25 cellular contexts compared by ENCODE assay signal in the genomic region with DNA sequence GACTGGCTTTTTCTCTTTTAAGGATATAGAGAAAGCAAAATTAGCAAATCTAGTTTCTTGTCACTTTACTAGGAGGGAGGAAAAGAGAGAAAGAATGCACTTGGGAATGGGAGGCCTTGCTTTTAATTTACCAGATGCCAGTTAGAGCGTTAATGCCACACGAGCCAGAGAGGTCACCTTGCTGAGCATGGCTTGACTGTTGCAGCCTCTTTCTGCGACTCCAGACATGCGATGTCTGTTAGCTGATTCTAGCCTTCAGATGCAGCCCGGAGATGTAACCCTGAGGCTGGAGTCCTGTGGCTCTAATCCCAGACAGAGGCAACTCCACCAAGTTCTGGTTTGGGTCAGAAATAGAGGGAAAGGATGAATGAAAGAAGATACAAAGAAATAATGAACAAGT.
DNase-seq lines count a peak whose midpoint lies in the region; TF ChIP-seq lines count a peak whose summit lies in the region.
"Had no signal": no experiment of that assay in that cellular context is flagged by ENCODE, and none has a peak within 500 bp of the region (broad histone marks: within the 10 kb centered on the region; RNA-seq: fewer than 3 reads in every experiment).

No MANE protein-coding gene starts in this region.

- H3K4me1 Mint-ChIP-seq in MCF 10A (ENCODE audit: insufficient read depth, unreplicated experiment), result peaks cover 19% of the 10 kb centered on the region
- H3K4me1 Mint-ChIP-seq in chondrocyte (ENCODE audit: low read depth), result peaks cover 3% of the 10 kb centered on the region
- peaks cover 25% of the 10 kb centered on the region for H3K4me1 Mint-ChIP-seq in nephron
- H3K4me1 Mint-ChIP-seq in CD8-positive, alpha-beta memory T cell, result no peaks in the 10 kb centered on the region
- H3K4me1 Mint-ChIP-seq: activated CD4-positive, alpha-beta T cell treated with anti-CD3 and anti-CD28 coated beads, Interleukin-2, amount 10 ng/mL, durations not matched to agents 24 days and 14 days; B cell; stimulated activated naive CD8-positive, alpha-beta T cell treated with anti-CD3 and anti-CD28 coated beads, Interleukin-15, amount 100 ng/mL, for 72 hours had no signal

- no peak overlapping the region for H3K27ac ChIP-seq in mammary epithelial cell (ENCODE audit: insufficient read depth, low read depth, low read length)
- no peak overlapping the region for H3K27ac ChIP-seq in CD8-positive, alpha-beta memory T cell (ENCODE audit: low read depth, low read length)
- H3K27ac ChIP-seq: HL-60, lower lobe of right lung, PC-9, sigmoid colon, WERI-Rb-1 had no signal

- POLR2A ChIA-PET in MCF 10A (lab: Yijun Ruan, JAX), result interaction anchor here (0.8 to 1.1 kb wide), 3 partner anchors 15 to 126 kb away, joined by 3 to 4 read pairs (median 4); no protein-coding TSS in a partner anchor
- POLR2A ChIA-PET in CD8-positive, alpha-beta memory T cell (lab: Charles Lee), result no interaction called here

- no peak overlapping the region for H3K4me2 ChIP-seq in mammary epithelial cell (ENCODE audit: insufficient read depth, low read depth, low read length)
- H3K4me2 ChIP-seq: PC-9 had no signal

- intact Hi-C loops in MCF 10A (cut with micrococcal nuclease) (no loop called here), mammary epithelial cell (cut with micrococcal nuclease) (no loop called here)

- CTCF ChIA-PET in MCF 10A (lab: Yijun Ruan, JAX) (interaction anchor here (1.0 kb wide), 1 partner anchor 31 kb away, joined by 3 read pairs; no protein-coding TSS in a partner anchor), mammary epithelial cell (lab: Charles Lee; ENCODE audit: low non-redundant PET) (interaction anchor here (0.5 kb wide), 1 partner anchor 532 kb away, joined by 4 read pairs; no protein-coding TSS in a partner anchor)
- CTCF ChIA-PET in CD8-positive, alpha-beta memory T cell (lab: Charles Lee), result no interaction called here

- dilution Hi-C loops in mammary epithelial cell (cut with HindIII; ENCODE audit: low sequenced_read_pairs), result no loop called here

- H3K4me3 ChIP-seq in mammary epithelial cell (replicated peaks in 1 of 3; ENCODE audit: insufficient read depth in 1 of 3, low read depth in 2 of 3, low read length in 3 of 3), result no peak overlapping the region
- no peak overlapping the region for H3K4me3 ChIP-seq in CD8-positive, alpha-beta memory T cell (ENCODE audit: low read length)
- H3K4me3 ChIP-seq: gastrocnemius medialis, lower lobe of right lung, PC-9, sigmoid colon had no signal

- in situ Hi-C loops in mammary epithelial cell (cut with MboI; ENCODE audit: low sequenced_read_pairs in 2 of 2), result no loop called here

- no peaks in the 10 kb centered on the region for H3K9me3 ChIP-seq in mammary epithelial cell (replicated peaks; ENCODE audit: insufficient read depth, low read length)
- H3K9me3 ChIP-seq in CD8-positive, alpha-beta memory T cell (ENCODE audit: low read length), result no peaks in the 10 kb centered on the region
- H3K9me3 ChIP-seq: gastrocnemius medialis, lower lobe of right lung, sigmoid colon had no signal

- H3K79me2 ChIP-seq in mammary epithelial cell (ENCODE audit: insufficient read depth, low read length), result peaks cover 72% of the 10 kb centered on the region

- TF ChIP-seq CTCF in MCF 10A (IDR thresholded peaks at IDR 0.05; ENCODE audit: unreplicated experiment), result no peak
- no peak for TF ChIP-seq CTCF in mammary epithelial cell (conservative IDR thresholded peaks at IDR 0.05 in 1 of 2, IDR thresholded peaks at IDR 0.05 in 1 of 2; ENCODE audit: extremely low read depth in 1 of 2, insufficient read depth in 1 of 2, low read depth in 1 of 2, low read length in 2 of 2)
- TF ChIP-seq CTCF in chondrocyte (IDR thresholded peaks at IDR 0.05), result no peak
- no peak for TF ChIP-seq CTCF in nephron (IDR thresholded peaks at IDR 0.05; ENCODE audit: unreplicated experiment in 3 of 3)

- no peaks in the 10 kb centered on the region for H4K20me1 ChIP-seq in mammary epithelial cell (ENCODE audit: insufficient read depth, low read length)

- no TSS peak for BruUV-seq in MCF 10A (replicated peaks; lab: Mats Ljungman, UMichigan)
- no TSS peak for BruUV-seq in mammary epithelial cell (replicated peaks; lab: Mats Ljungman, UMichigan)

- H2AFZ ChIP-seq in mammary epithelial cell (ENCODE audit: low read depth, low read length), result no peak overlapping the region
- H2AFZ ChIP-seq: PC-9 had no signal

- peaks cover 42% of the 10 kb centered on the region for H3K36me3 ChIP-seq in mammary epithelial cell (ENCODE audit: insufficient read depth, low read length)
- H3K36me3 ChIP-seq in CD8-positive, alpha-beta memory T cell (ENCODE audit: insufficient read depth, low read length), result no peaks in the 10 kb centered on the region

- peaks cover 37% of the 10 kb centered on the region for H3K36me3 Mint-ChIP-seq in MCF 10A (ENCODE audit: insufficient read depth, unreplicated experiment)
- H3K36me3 Mint-ChIP-seq in chondrocyte (ENCODE audit: low read depth), result peaks cover 32% of the 10 kb centered on the region
- H3K36me3 Mint-ChIP-seq in nephron (ENCODE audit: low read depth), result peaks cover 54% of the 10 kb centered on the region
- H3K36me3 Mint-ChIP-seq in CD8-positive, alpha-beta memory T cell, result no peaks in the 10 kb centered on the region

- H3K27me3 Mint-ChIP-seq in MCF 10A (ENCODE audit: insufficient read depth, unreplicated experiment), result no peaks in the 10 kb centered on the region
- H3K27me3 Mint-ChIP-seq in chondrocyte (ENCODE audit: low read depth), result no peaks in the 10 kb centered on the region
- no peaks in the 10 kb centered on the region for H3K27me3 Mint-ChIP-seq in nephron (ENCODE audit: low read depth)
- H3K27me3 Mint-ChIP-seq in CD8-positive, alpha-beta memory T cell, result peaks cover 2 to 4% of the 10 kb centered on the region in 2 donors
- H3K27me3 Mint-ChIP-seq: activated CD4-positive, alpha-beta T cell treated with anti-CD3 and anti-CD28 coated beads, Interleukin-2, amount 10 ng/mL, durations not matched to agents 24 days and 14 days; B cell; stimulated activated naive CD8-positive, alpha-beta T cell treated with anti-CD3 and anti-CD28 coated beads, Interleukin-15, amount 100 ng/mL, for 72 hours had no signal

- no peaks in the 10 kb centered on the region for H3K27me3 ChIP-seq in mammary epithelial cell (ENCODE audit: insufficient read depth, low read length)
- H3K27me3 ChIP-seq in CD8-positive, alpha-beta memory T cell (ENCODE audit: insufficient read depth, low read length, poor library complexity, severe bottlenecking), result no peaks in the 10 kb centered on the region
- H3K27me3 ChIP-seq: gastrocnemius medialis, sigmoid colon had no signal

- H3K9me3 Mint-ChIP-seq in MCF 10A (ENCODE audit: unreplicated experiment) (no peaks in the 10 kb centered on the region), chondrocyte (ENCODE audit: low read depth) (no peaks in the 10 kb centered on the region), nephron (no peaks in the 10 kb centered on the region)
- H3K9me3 Mint-ChIP-seq in CD8-positive, alpha-beta memory T cell, result no peaks in the 10 kb centered on the region
- H3K9me3 Mint-ChIP-seq: activated CD4-positive, alpha-beta T cell treated with anti-CD3 and anti-CD28 coated beads, Interleukin-2, amount 10 ng/mL, durations not matched to agents 24 days and 14 days; activated T-cell treated with anti-CD3 and anti-CD28 coated beads, Interleukin-2, amount 50 U/mL, for 4 hours; stimulated activated naive CD8-positive, alpha-beta T cell treated with anti-CD3 and anti-CD28 coated beads, Interleukin-15, amount 100 ng/mL, for 72 hours; T-helper 2 cell treated with Interferon-gamma antibody and Interleukin-4, amounts not matched to agents 5 μg/mL and 100 μg/mL, for 36 hours had no signal

- peaks cover 16% of the 10 kb centered on the region for H3K4me1 ChIP-seq in mammary epithelial cell (ENCODE audit: insufficient read depth, low read length)
- no peaks in the 10 kb centered on the region for H3K4me1 ChIP-seq in CD8-positive, alpha-beta memory T cell (ENCODE audit: insufficient read depth, low read length)

- no peak overlapping the region for H3K9ac ChIP-seq in mammary epithelial cell (ENCODE audit: insufficient read depth, low read length)

- DNase-seq in MCF 10A (ENCODE audit: unreplicated experiment) (no peak), mammary epithelial cell (no peak), chondrocyte (ENCODE audit: low spot score) (no peak), NCI-H2227 (lab: John Stamatoyannopoulos, UW; ENCODE audit: unreplicated experiment) (no peak)
- DNase-seq in CD8-positive, alpha-beta memory T cell, result no peak
- no peak for DNase-seq in stimulated activated naive CD4-positive, alpha-beta T cell treated with Interleukin-2 at 50 U/mL for 16 hours (lab: John Stamatoyannopoulos, UW)
- DNase-seq in stimulated activated CD4-positive, alpha-beta T cell treated with anti-CD3 and anti-CD28 coated beads, Interleukin-4, amount 100 ng/mL, for 24 hours, result no peak
- DNase-seq: activated CD4-positive, alpha-beta T cell treated with anti-CD3 and anti-CD28 coated beads, Interleukin-2, amount 10 ng/mL, durations not matched to agents 24 days and 14 days; activated T-cell treated with anti-CD3 and anti-CD28 coated beads, Interleukin-2, amount 50 U/mL, for 4 hours; cerebellar nuclear complex; DND-41; gastrocnemius medialis; Karpas-422; lower lobe of right lung; NCI-H1436 treated with DMSO at 0.1 percent for 48 hours; NCI-H510A treated with DMSO at 0.1 percent for 48 hours; PC-9; SHP77; sigmoid colon; stimulated activated naive CD8-positive, alpha-beta T cell treated with anti-CD3 and anti-CD28 coated beads, Interleukin-15, amount 100 ng/mL, for 72 hours; WERI-Rb-1 had no signal

- 71% methylated on average over 5 of the region's 5 CpGs for WGBS in mammary epithelial cell (ENCODE audit: low coverage, missing lambda C conversion rate)

- H3K4me3 Mint-ChIP-seq in MCF 10A (ENCODE audit: unreplicated experiment) (no peak overlapping the region), chondrocyte (ENCODE audit: unreplicated experiment) (no peak overlapping the region), nephron (no peak overlapping the region)
- H3K4me3 Mint-ChIP-seq in CD8-positive, alpha-beta memory T cell, result no peak overlapping the region
- H3K4me3 Mint-ChIP-seq: activated CD4-positive, alpha-beta T cell treated with anti-CD3 and anti-CD28 coated beads, Interleukin-2, amount 10 ng/mL, durations not matched to agents 24 days and 14 days; activated T-cell treated with anti-CD3 and anti-CD28 coated beads, Interleukin-2, amount 50 U/mL, for 4 hours; B cell; stimulated activated naive CD8-positive, alpha-beta T cell treated with anti-CD3 and anti-CD28 coated beads, Interleukin-15, amount 100 ng/mL, for 72 hours; T-helper 2 cell treated with Interferon-gamma antibody and Interleukin-4, amounts not matched to agents 5 μg/mL and 100 μg/mL, for 36 hours had no signal

- peak overlapping the region; percentile 28 for H3K27ac Mint-ChIP-seq in MCF 10A (ENCODE audit: low read depth, unreplicated experiment)
- peak overlapping the region; percentile 39 for H3K27ac Mint-ChIP-seq in chondrocyte (ENCODE audit: unreplicated experiment)
- H3K27ac Mint-ChIP-seq in nephron, result peak overlapping the region in 2 of 3 experiments; percentile 16 to 23
- no peak overlapping the region for H3K27ac Mint-ChIP-seq in CD8-positive, alpha-beta memory T cell
- H3K27ac Mint-ChIP-seq: activated CD4-positive, alpha-beta T cell treated with anti-CD3 and anti-CD28 coated beads, Interleukin-2, amount 10 ng/mL, durations not matched to agents 24 days and 14 days; B cell; stimulated activated naive CD8-positive, alpha-beta T cell treated with anti-CD3 and anti-CD28 coated beads, Interleukin-15, amount 100 ng/mL, for 72 hours; T-helper 2 cell treated with Interferon-gamma antibody and Interleukin-4, amounts not matched to agents 5 μg/mL and 100 μg/mL, for 36 hours had no signal

Comparison
In these comparisons a context has a peak if more than half of its experiments do, and no peak if none do; other contexts are left out.
1. H3K27ac Mint-ChIP-seq: peak in MCF 10A (single experiment), chondrocyte (single experiment) and nephron (2 of 3); none in CD8-positive, alpha-beta memory T cell (0 of 8).